11 cellular contexts compared by ENCODE assay signal in genomic region chr1:7388488-7389185, GRCh38.
DNase-seq lines count a peak whose midpoint lies in the region; ATAC-seq and TF ChIP-seq lines count a peak whose summit lies in the region.
"Had no signal": no experiment of that assay in that cellular context is flagged by ENCODE, and none has a peak within 500 bp of the region (broad histone marks: within the 10 kb centered on the region; RNA-seq: fewer than 3 reads in every experiment).

No MANE protein-coding gene starts in this region.

- TF ChIP-seq CTCF in chondrocyte (IDR thresholded peaks at IDR 0.05) (no peak), testis (IDR thresholded peaks at IDR 0.05) (no peak)

- no peak overlapping the region for H3K4me3 ChIP-seq in testis
- H3K4me3 ChIP-seq: MG63 had no signal

- H3K9me3 Mint-ChIP-seq in chondrocyte (ENCODE audit: low read depth): peaks cover under 1% of the 10 kb centered on the region
- no peaks in the 10 kb centered on the region for H3K9me3 Mint-ChIP-seq in activated CD8-positive, alpha-beta T cell treated with anti-CD3 and anti-CD28 coated beads, Interleukin-2, amount 10 ng/mL, durations not matched to agents 7 days and 5 days (ENCODE audit: insufficient read depth)

- intact Hi-C loops in testis (cut with DNase I; ENCODE audit: low total_unique reads): no loop called here

- H3K4me1 Mint-ChIP-seq in chondrocyte (ENCODE audit: low read depth): peaks cover 35% of the 10 kb centered on the region
- no peaks in the 10 kb centered on the region for H3K4me1 Mint-ChIP-seq in activated CD8-positive, alpha-beta T cell treated with anti-CD3 and anti-CD28 coated beads, Interleukin-2, amount 10 ng/mL, durations not matched to agents 7 days and 5 days (ENCODE audit: low read depth)

- H3K27me3 Mint-ChIP-seq in chondrocyte (ENCODE audit: low read depth): no peaks in the 10 kb centered on the region
- H3K27me3 Mint-ChIP-seq in activated CD8-positive, alpha-beta T cell treated with anti-CD3 and anti-CD28 coated beads, Interleukin-2, amount 10 ng/mL, durations not matched to agents 7 days and 5 days (ENCODE audit: low read depth): no peaks in the 10 kb centered on the region

- CTCF ChIA-PET in activated CD8-positive, alpha-beta T cell treated with anti-CD3 and anti-CD28 coated beads, Interleukin-2, amount 10 ng/mL, durations not matched to agents 7 days and 5 days (lab: Charles Lee): no interaction called here

- no peak for ATAC-seq in activated CD8-positive, alpha-beta T cell treated with anti-CD3 and anti-CD28 coated beads, Interleukin-2, amount 10 ng/mL, durations not matched to agents 7 days and 5 days

- WGBS in testis, 2 donors: 29 to 66% methylated on average over 12 to 19 of the region's 19 CpGs

- POLR2A ChIA-PET in activated CD8-positive, alpha-beta T cell treated with anti-CD3 and anti-CD28 coated beads, Interleukin-2, amount 10 ng/mL, durations not matched to agents 7 days and 5 days (lab: Charles Lee): no interaction called here

- no peak for TF ChIP-seq POLR2A in testis (IDR thresholded peaks at IDR 0.05)

- H3K27ac Mint-ChIP-seq in chondrocyte (ENCODE audit: unreplicated experiment): peak overlapping the region; percentile 74
- H3K27ac Mint-ChIP-seq in activated CD8-positive, alpha-beta T cell treated with anti-CD3 and anti-CD28 coated beads, Interleukin-2, amount 10 ng/mL, durations not matched to agents 7 days and 5 days: no peak overlapping the region

- peak overlapping the region; percentile 18 to 72 for H3K27ac ChIP-seq in testis
- H3K27ac ChIP-seq: 22Rv1 had no signal

- no peak overlapping the region for H3K4me3 Mint-ChIP-seq in chondrocyte (ENCODE audit: unreplicated experiment)
- no peak overlapping the region for H3K4me3 Mint-ChIP-seq in activated CD8-positive, alpha-beta T cell treated with anti-CD3 and anti-CD28 coated beads, Interleukin-2, amount 10 ng/mL, durations not matched to agents 7 days and 5 days

- peaks cover 43% of the 10 kb centered on the region for H3K4me1 ChIP-seq in testis

- peak; percentile 41 for DNase-seq in DMS153 (lab: John Stamatoyannopoulos, UW)
- DNase-seq in DMS153 treated with DMSO at 0.1 percent for 48 hours (lab: John Stamatoyannopoulos, UW; ENCODE audit: unreplicated experiment): no peak
- DNase-seq in chondrocyte (ENCODE audit: low spot score): peak; percentile 89
- peak; percentile 87 for DNase-seq in mesenteric fat pad (ENCODE audit: low spot score)
- DNase-seq in testis: peak; percentile 69
- no peak for DNase-seq in NCI-H748 treated with DMSO at 0.1 percent for 48 hours (lab: John Stamatoyannopoulos, UW)
- no peak for DNase-seq in activated CD8-positive, alpha-beta T cell treated with anti-CD3 and anti-CD28 coated beads, Interleukin-2, amount 10 ng/mL, durations not matched to agents 7 days and 5 days
- DNase-seq in HT-29 (ENCODE audit: low spot score): no peak
- DNase-seq: MG63, T-helper 9 cell had no signal

- no peaks in the 10 kb centered on the region for H3K36me3 Mint-ChIP-seq in chondrocyte (ENCODE audit: low read depth)
- H3K36me3 Mint-ChIP-seq in activated CD8-positive, alpha-beta T cell treated with anti-CD3 and anti-CD28 coated beads, Interleukin-2, amount 10 ng/mL, durations not matched to agents 7 days and 5 days (ENCODE audit: low read depth): no peaks in the 10 kb centered on the region

- no peaks in the 10 kb centered on the region for H3K36me3 ChIP-seq in testis (ENCODE audit: low read depth, missing control alignments)
- H3K36me3 ChIP-seq: MG63 had no signal

- H3K9me3 ChIP-seq in testis: no peaks in the 10 kb centered on the region
- H3K9me3 ChIP-seq: MG63 had no signal

- H3K27me3 ChIP-seq in testis: no peaks in the 10 kb centered on the region
- H3K27me3 ChIP-seq: MG63 had no signal

Comparison
In these comparisons a context has a peak if more than half of its experiments do, and no peak if none do; other contexts are left out.
1. DNase-seq: peak in DMS153 (single experiment), chondrocyte (single experiment), mesenteric fat pad (single experiment) and testis (single experiment); none in DMS153 treated with DMSO at 0.1 percent for 48 hours (single experiment), NCI-H748 treated with DMSO at 0.1 percent for 48 hours (single experiment), activated CD8-positive, alpha-beta T cell treated with anti-CD3 and anti-CD28 coated beads, Interleukin-2, amount 10 ng/mL, durations not matched to agents 7 days and 5 days (single experiment) and HT-29 (single experiment).